ENCODE assay signal across 1 cellular context in the genomic region with DNA sequence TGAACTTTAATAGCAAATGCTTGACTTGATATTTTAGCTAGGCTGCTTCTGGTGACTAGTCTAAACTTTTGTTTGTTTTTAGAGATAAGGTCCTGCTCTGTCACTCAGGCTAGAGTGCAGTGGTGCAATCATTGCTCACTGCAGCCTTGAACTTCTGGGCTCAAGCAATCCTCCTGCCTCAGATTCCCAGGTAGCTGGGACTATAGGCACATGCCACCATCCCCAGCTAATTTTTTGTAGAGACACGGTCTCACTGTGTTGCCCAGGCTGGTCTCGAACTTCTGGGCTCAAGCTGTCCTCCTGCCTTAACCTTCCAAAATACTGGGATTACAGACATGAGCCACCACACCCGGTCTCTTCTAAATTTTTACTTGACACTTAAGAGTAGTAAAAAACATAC.
TF ChIP-seq lines count a peak whose summit lies in the region.

No MANE protein-coding gene starts in this region.

TF ChIP-seq in HepG2, 621 proteins besides CTCF, POLR2A, EP300 and RAD21 (continued from another document and continues in another):
- TF ChIP-seq ZNF574 (CRISPR knock-in tag; IDR thresholded peaks at IDR 0.05) (peak; percentile 65), IRF9 (CRISPR knock-in tag; IDR thresholded peaks at IDR 0.05; ENCODE audit: borderline replicate concordance) (no peak), FOXP4 (CRISPR knock-in tag; IDR thresholded peaks at IDR 0.05) (peak; percentile 58), GMEB1 (CRISPR knock-in tag; IDR thresholded peaks at IDR 0.05; ENCODE audit: borderline replicate concordance) (no peak; the same call in 1 of the 2 replicates), REPIN1 (CRISPR knock-in tag; IDR thresholded peaks at IDR 0.05; ENCODE audit: borderline replicate concordance, low read depth) (peak; percentile 66; the same call in 1 of the 2 replicates), PRDM10 (CRISPR knock-in tag; IDR thresholded peaks at IDR 0.05; ENCODE audit: low read depth) (0 out of 2 replicates have a peak, but pooled peaks have one; percentile 44), TEAD3 (CRISPR knock-in tag; optimal IDR thresholded peaks at IDR 0.05; ENCODE audit: borderline replicate concordance) (peak; percentile 89), IKZF1 (IDR thresholded peaks at IDR 0.05) (no peak), E2F2 (CRISPR knock-in tag; IDR thresholded peaks at IDR 0.05; ENCODE audit: borderline replicate concordance) (no peak), ZNF235 (CRISPR knock-in tag; IDR thresholded peaks at IDR 0.05; ENCODE audit: borderline replicate concordance) (no peak), ZNF614 (CRISPR knock-in tag; IDR thresholded peaks at IDR 0.05; ENCODE audit: borderline replicate concordance) (peak; percentile 77), BCL6 (CRISPR knock-in tag; IDR thresholded peaks at IDR 0.05) (peak; percentile 88), MEF2D (CRISPR knock-in tag; IDR thresholded peaks at IDR 0.05) (no peak), IKZF5 (CRISPR knock-in tag; IDR thresholded peaks at IDR 0.05) (peak; percentile 85), ZNF335 (CRISPR knock-in tag; IDR thresholded peaks at IDR 0.05) (0 out of 2 replicates have a peak, but pooled peaks have one; percentile 2), RBM22 (optimal IDR thresholded peaks at IDR 0.05; ENCODE audit: low read length) (peak; percentile 48), E2F1 (CRISPR knock-in tag; IDR thresholded peaks at IDR 0.05) (no peak), SKI (IDR thresholded peaks at IDR 0.05; ENCODE audit: partially characterized antibody) (peak; percentile 61), KMT2A (CRISPR knock-in tag; IDR thresholded peaks at IDR 0.05) (peak; percentile 76; the same call in 1 of the 2 replicates)
- TF ChIP-seq, protein P1, sequence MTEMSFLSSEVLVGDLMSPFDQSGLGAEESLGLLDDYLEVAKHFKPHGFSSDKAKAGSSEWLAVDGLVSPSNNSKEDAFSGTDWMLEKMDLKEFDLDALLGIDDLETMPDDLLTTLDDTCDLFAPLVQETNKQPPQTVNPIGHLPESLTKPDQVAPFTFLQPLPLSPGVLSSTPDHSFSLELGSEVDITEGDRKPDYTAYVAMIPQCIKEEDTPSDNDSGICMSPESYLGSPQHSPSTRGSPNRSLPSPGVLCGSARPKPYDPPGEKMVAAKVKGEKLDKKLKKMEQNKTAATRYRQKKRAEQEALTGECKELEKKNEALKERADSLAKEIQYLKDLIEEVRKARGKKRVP (CRISPR knock-in tag; IDR thresholded peaks at IDR 0.05): peak in 1 of 2 experiments; percentile 80; a peak in 2 of 4 replicates
- TF ChIP-seq, protein P2, sequence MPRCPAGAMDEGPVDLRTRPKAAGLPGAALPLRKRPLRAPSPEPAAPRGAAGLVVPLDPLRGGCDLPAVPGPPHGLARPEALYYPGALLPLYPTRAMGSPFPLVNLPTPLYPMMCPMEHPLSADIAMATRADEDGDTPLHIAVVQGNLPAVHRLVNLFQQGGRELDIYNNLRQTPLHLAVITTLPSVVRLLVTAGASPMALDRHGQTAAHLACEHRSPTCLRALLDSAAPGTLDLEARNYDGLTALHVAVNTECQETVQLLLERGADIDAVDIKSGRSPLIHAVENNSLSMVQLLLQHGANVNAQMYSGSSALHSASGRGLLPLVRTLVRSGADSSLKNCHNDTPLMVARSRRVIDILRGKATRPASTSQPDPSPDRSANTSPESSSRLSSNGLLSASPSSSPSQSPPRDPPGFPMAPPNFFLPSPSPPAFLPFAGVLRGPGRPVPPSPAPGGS (CRISPR knock-in tag; IDR thresholded peaks at IDR 0.05): no peak
- TF ChIP-seq, protein P3, sequence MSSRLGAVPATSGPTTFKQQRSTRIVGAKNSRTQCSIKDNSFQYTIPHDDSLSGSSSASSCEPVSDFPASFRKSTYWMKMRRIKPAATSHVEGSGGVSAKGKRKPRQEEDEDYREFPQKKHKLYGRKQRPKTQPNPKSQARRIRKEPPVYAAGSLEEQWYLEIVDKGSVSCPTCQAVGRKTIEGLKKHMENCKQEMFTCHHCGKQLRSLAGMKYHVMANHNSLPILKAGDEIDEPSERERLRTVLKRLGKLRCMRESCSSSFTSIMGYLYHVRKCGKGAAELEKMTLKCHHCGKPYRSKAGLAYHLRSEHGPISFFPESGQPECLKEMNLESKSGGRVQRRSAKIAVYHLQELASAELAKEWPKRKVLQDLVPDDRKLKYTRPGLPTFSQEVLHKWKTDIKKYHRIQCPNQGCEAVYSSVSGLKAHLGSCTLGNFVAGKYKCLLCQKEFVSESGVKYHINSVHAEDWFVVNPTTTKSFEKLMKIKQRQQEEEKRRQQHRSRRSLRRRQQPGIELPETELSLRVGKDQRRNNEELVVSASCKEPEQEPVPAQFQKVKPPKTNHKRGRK (CRISPR knock-in tag; IDR thresholded peaks at IDR 0.05): no peak
- TF ChIP-seq, protein P4, sequence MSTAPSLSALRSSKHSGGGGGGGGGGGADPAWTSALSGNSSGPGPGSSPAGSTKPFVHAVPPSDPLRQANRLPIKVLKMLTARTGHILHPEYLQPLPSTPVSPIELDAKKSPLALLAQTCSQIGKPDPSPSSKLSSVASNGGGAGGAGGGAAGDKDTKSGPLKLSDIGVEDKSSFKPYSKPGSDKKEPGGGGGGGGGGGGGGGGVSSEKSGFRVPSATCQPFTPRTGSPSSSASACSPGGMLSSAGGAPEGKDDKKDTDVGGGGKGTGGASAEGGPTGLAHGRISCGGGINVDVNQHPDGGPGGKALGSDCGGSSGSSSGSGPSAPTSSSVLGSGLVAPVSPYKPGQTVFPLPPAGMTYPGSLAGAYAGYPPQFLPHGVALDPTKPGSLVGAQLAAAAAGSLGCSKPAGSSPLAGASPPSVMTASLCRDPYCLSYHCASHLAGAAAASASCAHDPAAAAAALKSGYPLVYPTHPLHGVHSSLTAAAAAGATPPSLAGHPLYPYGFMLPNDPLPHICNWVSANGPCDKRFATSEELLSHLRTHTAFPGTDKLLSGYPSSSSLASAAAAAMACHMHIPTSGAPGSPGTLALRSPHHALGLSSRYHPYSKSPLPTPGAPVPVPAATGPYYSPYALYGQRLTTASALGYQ (CRISPR knock-in tag; IDR thresholded peaks at IDR 0.05): no peak
- TF ChIP-seq, protein P5, sequence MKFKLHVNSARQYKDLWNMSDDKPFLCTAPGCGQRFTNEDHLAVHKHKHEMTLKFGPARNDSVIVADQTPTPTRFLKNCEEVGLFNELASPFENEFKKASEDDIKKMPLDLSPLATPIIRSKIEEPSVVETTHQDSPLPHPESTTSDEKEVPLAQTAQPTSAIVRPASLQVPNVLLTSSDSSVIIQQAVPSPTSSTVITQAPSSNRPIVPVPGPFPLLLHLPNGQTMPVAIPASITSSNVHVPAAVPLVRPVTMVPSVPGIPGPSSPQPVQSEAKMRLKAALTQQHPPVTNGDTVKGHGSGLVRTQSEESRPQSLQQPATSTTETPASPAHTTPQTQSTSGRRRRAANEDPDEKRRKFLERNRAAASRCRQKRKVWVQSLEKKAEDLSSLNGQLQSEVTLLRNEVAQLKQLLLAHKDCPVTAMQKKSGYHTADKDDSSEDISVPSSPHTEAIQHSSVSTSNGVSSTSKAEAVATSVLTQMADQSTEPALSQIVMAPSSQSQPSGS (CRISPR knock-in tag; IDR thresholded peaks at IDR 0.05): peak; percentile 80
